27 cellular contexts compared by ENCODE assay signal in the genomic region with DNA sequence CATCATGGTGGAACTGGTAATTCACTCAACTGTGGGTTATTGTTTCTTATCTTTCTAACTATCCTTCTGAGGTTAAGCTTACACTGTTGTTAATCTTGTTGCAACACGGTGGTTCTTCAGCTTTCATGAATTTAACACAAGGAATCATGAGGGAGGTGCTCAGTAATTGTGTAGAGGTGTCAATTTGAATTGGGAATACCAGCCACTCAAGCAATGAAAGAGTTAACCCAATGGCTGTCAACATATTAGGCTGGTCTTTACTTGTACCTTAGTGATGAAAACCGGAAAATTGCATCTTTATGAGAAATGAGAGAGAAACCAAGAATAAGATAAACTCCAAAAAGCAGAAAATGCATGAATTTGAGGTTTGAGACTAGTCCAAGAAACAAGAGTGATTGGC.
"Had no signal": no experiment of that assay in that cellular context is flagged by ENCODE, and none has a peak within 500 bp of the region (broad histone marks: within the 10 kb centered on the region; RNA-seq: fewer than 3 reads in every experiment).

No MANE protein-coding gene starts in this region.

- H3K27ac Mint-ChIP-seq: immature natural killer cell; mesothelial cell of epicardium; naive B cell; natural killer cell; progenitor cell of endocrine pancreas; stimulated activated naive B cell treated with anti-CD40 and anti-IgM and Interleukin-4, amounts not matched to agents 10 μg/mL and 1 μg/mL and 100 μg/mL, for 72 hours had no signal

- ATAC-seq: left colon; left lung; lower lobe of right lung; natural killer cell; sciatic nerve; stimulated activated naive B cell treated with anti-CD40 and anti-IgM and Interleukin-4, amounts not matched to agents 10 μg/mL and 1 μg/mL and 100 μg/mL, for 72 hours; stimulated activated naive CD8-positive, alpha-beta T cell treated with anti-CD3 and anti-CD28 coated beads, Interleukin-15, Interleukin-2, amounts not matched to agents 100 U/mL and 50 U/mL, for 24 hours; upper lobe of right lung had no signal

- H3K27ac ChIP-seq: left lung, lower lobe of right lung, ovary, right atrium auricular region, skin epidermis, stomach, thoracic aorta, tibial artery, upper lobe of right lung had no signal

- H3K36me3 ChIP-seq: left lung, lower lobe of right lung, ovary, right atrium auricular region, stomach, thoracic aorta, tibial artery, upper lobe of right lung had no signal

- H3K4me3 Mint-ChIP-seq: immature natural killer cell; mesothelial cell of epicardium; naive B cell; natural killer cell; stimulated activated naive B cell treated with anti-CD40 and anti-IgM and Interleukin-4, amounts not matched to agents 10 μg/mL and 1 μg/mL and 100 μg/mL, for 72 hours had no signal

- H3K27me3 ChIP-seq: left lung, ovary, right atrium auricular region, stomach, tibial artery, upper lobe of right lung had no signal

- DNase-seq: hypothalamus; immature natural killer cell; kidney; left colon; left lung; lower lobe of right lung; mammary epithelial cell; mesenchymal stem cell; naive B cell; natural killer cell; ovary; stimulated activated CD4-positive, alpha-beta T cell treated with anti-CD3 and anti-CD28 coated beads, Interleukin-12 subunit alpha, Interleukin-12 subunit beta, amount 100 ng/mL, for 4 hours; stimulated activated CD4-positive, alpha-beta T cell treated with anti-CD3 and anti-CD28 coated beads, Interleukin-15, amount 100 ng/mL, for 24 hours; stimulated activated CD4-positive, alpha-beta T cell treated with anti-CD3 and anti-CD28 coated beads, Interleukin-2, amount 100 ng/mL, for 24 hours; stimulated activated CD4-positive, alpha-beta T cell treated with anti-CD3 and anti-CD28 coated beads, Interleukin-4, amount 100 ng/mL, for 1 hour; stimulated activated naive B cell treated with anti-CD40 and anti-IgM and Interleukin-4, amounts not matched to agents 10 μg/mL and 1 μg/mL and 100 μg/mL, for 72 hours; stimulated activated naive CD8-positive, alpha-beta T cell treated with anti-CD3 and anti-CD28 coated beads, Interleukin-15, Interleukin-2, amounts not matched to agents 100 U/mL and 50 U/mL, for 24 hours; stomach; tibial artery; trophoblast cell; upper lobe of right lung had no signal

- H3K4me1 Mint-ChIP-seq: immature natural killer cell; mesothelial cell of epicardium; naive B cell; natural killer cell; stimulated activated naive B cell treated with anti-CD40 and anti-IgM and Interleukin-4, amounts not matched to agents 10 μg/mL and 1 μg/mL and 100 μg/mL, for 72 hours had no signal

- H3K4me1 ChIP-seq: left lung, lower lobe of right lung, right atrium auricular region, stomach, tibial artery, upper lobe of right lung had no signal

- H3K27me3 Mint-ChIP-seq: naive B cell; progenitor cell of endocrine pancreas; stimulated activated naive B cell treated with anti-CD40 and anti-IgM and Interleukin-4, amounts not matched to agents 10 μg/mL and 1 μg/mL and 100 μg/mL, for 72 hours had no signal

- H3K36me3 Mint-ChIP-seq: immature natural killer cell; mesothelial cell of epicardium; naive B cell; natural killer cell; stimulated activated naive B cell treated with anti-CD40 and anti-IgM and Interleukin-4, amounts not matched to agents 10 μg/mL and 1 μg/mL and 100 μg/mL, for 72 hours had no signal

- H3K9me3 ChIP-seq: left lung, lower lobe of right lung, ovary, right atrium auricular region, stomach, thoracic aorta, tibial artery, upper lobe of right lung had no signal

- H3K4me3 ChIP-seq: left lung, lower lobe of right lung, ovary, right atrium auricular region, skin epidermis, stomach, thoracic aorta, tibial artery, upper lobe of right lung had no signal

- H3K9me3 Mint-ChIP-seq: mesothelial cell of epicardium; stimulated activated naive B cell treated with anti-CD40 and anti-IgM and Interleukin-4, amounts not matched to agents 10 μg/mL and 1 μg/mL and 100 μg/mL, for 72 hours had no signal
